8 cellular contexts compared by ENCODE assay signal in the genomic region with DNA sequence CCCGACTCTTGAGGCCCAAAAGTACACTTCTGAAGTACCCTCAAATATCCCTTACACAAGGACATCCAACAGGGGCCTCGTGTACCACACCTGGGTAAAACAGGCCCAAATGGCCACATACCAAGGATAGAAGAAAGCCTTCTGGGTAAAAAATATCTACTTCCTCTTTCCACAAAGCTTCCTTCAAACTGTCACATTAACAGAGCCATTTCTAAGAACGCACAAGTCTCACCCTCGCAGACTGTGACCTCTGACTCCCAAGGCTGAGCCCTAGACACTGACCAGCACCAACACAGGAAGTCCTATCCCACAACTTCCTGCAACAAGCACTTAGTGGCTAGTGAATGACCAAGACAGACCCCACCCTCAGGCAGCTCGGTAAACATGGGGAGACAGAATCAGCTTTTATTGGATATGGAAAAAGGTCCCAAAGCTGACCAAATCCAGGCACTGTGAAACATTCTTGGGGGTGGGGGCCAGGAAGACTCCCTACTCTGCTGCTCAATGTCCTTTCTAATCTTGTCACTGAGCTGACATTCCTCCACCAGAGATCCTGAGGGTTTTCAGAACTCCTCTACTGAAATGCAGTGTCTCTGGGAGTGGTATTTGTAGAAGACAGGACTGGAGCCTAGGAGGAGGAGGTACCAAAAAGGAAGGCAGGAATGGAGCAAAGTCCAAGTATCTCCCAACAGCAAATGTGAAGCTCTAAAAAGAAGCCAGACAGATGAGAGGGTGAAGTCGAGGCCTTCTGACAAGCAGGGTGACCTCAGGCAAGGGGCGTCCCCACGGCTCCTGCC. TPM values are rescaled to one million over a fixed set of nuclear protein-coding genes. Genes with fewer than 3 reads are reported as not detected.
DNase-seq lines count a peak whose midpoint lies in the region; ATAC-seq and TF ChIP-seq lines count a peak whose summit lies in the region.

No MANE protein-coding gene starts in this region.

- no peaks in the 10 kb centered on the region for H3K9me3 Mint-ChIP-seq in CD14-positive monocyte
- no peaks in the 10 kb centered on the region for H3K9me3 Mint-ChIP-seq in brain

- peaks cover 17% of the 10 kb centered on the region for H4K20me1 ChIP-seq in Loucy (ENCODE audit: insufficient read depth, low read length, poor library complexity, severe bottlenecking)

- H3K9me3 ChIP-seq in Loucy (ENCODE audit: insufficient read depth, low read depth, low read length): no peaks in the 10 kb centered on the region
- H3K9me3 ChIP-seq in aorta (ENCODE audit: control insufficient read depth, low read length): no peaks in the 10 kb centered on the region

- peak overlapping the region; percentile 19 for H3K4me2 ChIP-seq in Loucy (ENCODE audit: low read depth, low read length, poor library complexity, severe bottlenecking)

- H3F3A ChIP-seq in Loucy (ENCODE audit: low read depth): no peaks in the 10 kb centered on the region

- H3K27ac Mint-ChIP-seq in CD14-positive monocyte: peak overlapping the region; percentile 67 to 91 (median 86)
- peak overlapping the region in 3 of 5 experiments; percentile 90 to 98 (median 97) for H3K27ac Mint-ChIP-seq in brain

- H3K4me1 Mint-ChIP-seq in CD14-positive monocyte (peaks cover 41% of the 10 kb centered on the region), brain (peaks cover 74% of the 10 kb centered on the region)

- no peak overlapping the region for H3K9ac ChIP-seq in Loucy (ENCODE audit: low read depth, low read length, poor library complexity, severe bottlenecking)

- no peak for TF ChIP-seq CTCF in CD14-positive monocyte (IDR thresholded peaks at IDR 0.05)
- TF ChIP-seq CTCF in Loucy (conservative IDR thresholded peaks at IDR 0.05; ENCODE audit: low read length): no peak
- TF ChIP-seq CTCF in brain (conservative IDR thresholded peaks at IDR 0.05): no peak
- no peak for TF ChIP-seq CTCF in lower leg skin (IDR thresholded peaks at IDR 0.05)

- no peak for ATAC-seq in aorta (ENCODE audit: low FRiP score)

- H3K4me3 ChIP-seq in Loucy (ENCODE audit: low read length, poor library complexity, severe bottlenecking) (no peak overlapping the region), aorta (ENCODE audit: low read length in 2 of 2) (no peak overlapping the region), lower leg skin (ENCODE audit: low read depth, poor library complexity, severe bottlenecking) (no peak overlapping the region)

- H3K36me3 ChIP-seq in Loucy (ENCODE audit: insufficient read depth, low read length): peaks cover 48% of the 10 kb centered on the region; the same call in 1 of the 2 replicates
- H3K36me3 ChIP-seq in aorta (ENCODE audit: control insufficient read depth in 1 of 2, insufficient read depth in 2 of 2, low read length in 1 of 2): no peaks in the 10 kb centered on the region

- H3K4me1 ChIP-seq in Loucy (ENCODE audit: insufficient read depth, low read length, poor library complexity, severe bottlenecking): peaks cover 3% of the 10 kb centered on the region
- peaks cover 0 to 26% of the 10 kb centered on the region in 2 donors for H3K4me1 ChIP-seq in aorta (ENCODE audit: control insufficient read depth in 1 of 2, insufficient read depth in 2 of 2, low read length in 2 of 2)

- H3K27ac ChIP-seq in aorta (ENCODE audit: low read depth in 1 of 2, low read length in 2 of 2): peak overlapping the region; percentile 87 to 99

- H2AFZ ChIP-seq in Loucy (ENCODE audit: low read length): no peak overlapping the region

- H3K36me3 Mint-ChIP-seq in CD14-positive monocyte (peaks cover 53 to 73% of the 10 kb centered on the region in 2 donors), brain (peaks cover 37% of the 10 kb centered on the region)

- H3K27me3 ChIP-seq in Loucy (ENCODE audit: insufficient read depth, low read length, poor library complexity, severe bottlenecking): no peaks in the 10 kb centered on the region
- no peaks in the 10 kb centered on the region for H3K27me3 ChIP-seq in aorta (ENCODE audit: control insufficient read depth in 1 of 2, insufficient read depth in 2 of 2, low read length in 1 of 2)

- DNase-seq in CD14-positive monocyte (ENCODE audit: low spot score): peak; percentile 68
- peak; percentile 70 for DNase-seq in medulla oblongata (ENCODE audit: extremely low spot score)
- peak; percentile 70 to 81 for DNase-seq in aorta
- no peak for DNase-seq in lower leg skin (ENCODE audit: low spot score in 2 of 2)
- DNase-seq in 8988T: no peak
- no peak for DNase-seq in DMS 273 (lab: John Stamatoyannopoulos, UW; ENCODE audit: unreplicated experiment)

- no peak for TF ChIP-seq POLR2A in lower leg skin (IDR thresholded peaks at IDR 0.05)

- H3K27me3 Mint-ChIP-seq in CD14-positive monocyte (ENCODE audit: low read depth in 3 of 3) (no peaks in the 10 kb centered on the region), brain (peaks cover 2% of the 10 kb centered on the region)

- intact Hi-C loops in CD14-positive monocyte (cut with micrococcal nuclease): no loop called here
- intact Hi-C loops in aorta (cut with DNase I): no loop called here
- intact Hi-C loops in lower leg skin (cut with DNase I; ENCODE audit: low total_unique reads): no loop called here

- WGBS in aorta, 2 donors: 66 to 70% methylated on average over 8 of the region's 8 CpGs
- WGBS in lower leg skin, 2 donors: 61 to 67% methylated on average over 8 of the region's 8 CpGs

- H3K4me3 Mint-ChIP-seq in CD14-positive monocyte (peak overlapping the region; percentile 56 to 86), brain (peak overlapping the region in 2 of 5 experiments; percentile 26)

- H3K79me2 ChIP-seq in Loucy (ENCODE audit: insufficient read depth, low read length): peaks cover 37% of the 10 kb centered on the region; the same call in 1 of the 2 replicates

- H3K9me2 ChIP-seq in Loucy (replicated peaks; ENCODE audit: low read depth, low read length): no peaks in the 10 kb centered on the region

RNA-seq across cellular contexts. Expression of gene KCTD10, which starts 15.9 kb away (rescaled TPM):
- 10 to 100 TPM; 20.0 to 21.0 TPM for polyA plus RNA-seq in CD14-positive monocyte
- 26.4 TPM for polyA plus RNA-seq in brain (ENCODE audit: insufficient read depth, low read depth, low replicate concordance)
- 100 to 1,000 TPM; 157 to 199 TPM for total RNA-seq in aorta
- polyA plus RNA-seq in aorta: 100 to 1,000 TPM in 1 of 2 donors, 10 to 100 TPM in 1; 79.7 to 172 TPM
- total RNA-seq in lower leg skin: 10 to 100 TPM; 22.3 to 60.1 (median 44.1) TPM

RNA-seq across cellular contexts. Expression of gene UBE3B, which starts 16.2 kb away (rescaled TPM):
- 10 to 100 TPM; 14.4 to 18.2 TPM for polyA plus RNA-seq in CD14-positive monocyte
- polyA plus RNA-seq in brain (ENCODE audit: insufficient read depth, low read depth, low replicate concordance): 21.9 TPM
- 10 to 100 TPM; 36.2 to 40.2 TPM for total RNA-seq in aorta
- 10 to 100 TPM; 12.9 to 15.8 TPM for polyA plus RNA-seq in aorta
- total RNA-seq in lower leg skin: 10 to 100 TPM; 42.7 to 49.9 (median 46.3) TPM

Comparison
In these comparisons a context has a peak if more than half of its experiments do, and no peak if none do; other contexts are left out.
1. DNase-seq: peak in CD14-positive monocyte (single experiment), medulla oblongata (single experiment) and aorta (2 of 2); none in lower leg skin (0 of 2), 8988T (single experiment) and DMS 273 (single experiment).